ENCODE assay signal across 9 cellular contexts in the genomic region with DNA sequence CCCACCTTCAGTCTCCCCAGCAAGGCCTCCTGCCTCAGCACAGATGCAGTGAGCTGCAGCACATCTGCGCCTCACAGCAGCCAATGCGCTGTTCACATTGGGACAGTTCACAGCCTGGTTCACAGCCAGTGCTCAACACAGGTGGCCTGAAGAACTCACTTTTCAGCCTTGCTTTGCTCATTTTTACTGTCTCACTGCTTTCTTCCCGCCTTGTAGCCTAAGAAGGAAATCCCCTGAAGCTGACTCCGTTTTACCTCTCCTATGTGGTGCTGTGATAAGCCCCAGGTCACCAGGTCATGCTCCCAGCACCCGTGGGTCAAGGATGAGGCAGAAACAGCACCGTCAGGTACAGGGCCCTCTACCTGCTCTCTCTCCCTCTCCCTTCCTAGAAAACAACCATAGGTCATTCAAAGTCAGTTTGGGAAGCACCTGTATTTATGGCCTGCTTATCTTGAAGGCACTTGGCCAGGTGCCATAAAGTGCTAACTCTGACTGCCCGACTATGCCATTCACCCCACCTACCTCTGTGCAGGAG. TPM values are rescaled to one million over a fixed set of nuclear protein-coding genes. Genes with fewer than 3 reads are reported as not detected.
DNase-seq lines count a peak whose midpoint lies in the region; ATAC-seq and TF ChIP-seq lines count a peak whose summit lies in the region.
"Had no signal": no experiment of that assay in that cellular context is flagged by ENCODE, and none has a peak within 500 bp of the region (broad histone marks: within the 10 kb centered on the region; RNA-seq: fewer than 3 reads in every experiment).

No MANE protein-coding gene starts in this region.

- ATAC-seq in CD4-positive, CD25-positive, alpha-beta regulatory T cell (ENCODE audit: low read depth in 2 of 2) = peak; percentile 38 to 41
- ATAC-seq in GM19463 (IDR thresholded peaks at IDR 0.05; ENCODE audit: unreplicated experiment) = no peak

- intact Hi-C loops in posterior cingulate gyrus (cut with DNase I) = no loop called here

- peaks cover 6% of the 10 kb centered on the region for H3K27me3 Mint-ChIP-seq in CD4-positive, CD25-positive, alpha-beta regulatory T cell
- peaks cover 32% of the 10 kb centered on the region for H3K27me3 Mint-ChIP-seq in brain

- peak overlapping the region; percentile 7 for H3K9ac ChIP-seq in muscle layer of colon (ENCODE audit: low read length)

- peak in 2 of 3 donors; percentile 55 to 57 for DNase-seq in CD4-positive, CD25-positive, alpha-beta regulatory T cell
- DNase-seq in SJSA1 (ENCODE audit: low read depth in 1 of 2, low spot score in 2 of 2) (no peak), ecto neural progenitor cell (ENCODE audit: low spot score) (no peak), OCI-M2 (lab: John Stamatoyannopoulos, UW; ENCODE audit: unreplicated experiment) (no peak), posterior cingulate gyrus (no peak)
- DNase-seq: occipital lobe had no signal

- H3K27ac Mint-ChIP-seq in CD4-positive, CD25-positive, alpha-beta regulatory T cell = peak overlapping the region; percentile 93 to 95 (median 95)
- peak overlapping the region in 2 of 5 experiments; percentile 46 to 69 for H3K27ac Mint-ChIP-seq in brain

- H3K9me3 ChIP-seq in CD4-positive, CD25-positive, alpha-beta regulatory T cell (ENCODE audit: control insufficient read depth in 2 of 2, low read length in 2 of 2) = no peaks in the 10 kb centered on the region
- H3K9me3 ChIP-seq in SJSA1 (replicated peaks) (no peaks in the 10 kb centered on the region), muscle layer of colon (ENCODE audit: low read length) (no peaks in the 10 kb centered on the region)

- H3K27ac ChIP-seq in CD4-positive, CD25-positive, alpha-beta regulatory T cell (ENCODE audit: insufficient read depth, low read length, poor library complexity, severe bottlenecking) = peak overlapping the region; percentile 88
- H3K27ac ChIP-seq in SJSA1 = no peak overlapping the region
- no peak overlapping the region for H3K27ac ChIP-seq in muscle layer of colon (ENCODE audit: low read depth, low read length)

- no peaks in the 10 kb centered on the region for H3K27me3 ChIP-seq in CD4-positive, CD25-positive, alpha-beta regulatory T cell (ENCODE audit: control insufficient read depth, insufficient read depth, low read length)
- H3K27me3 ChIP-seq in SJSA1 (replicated peaks) = no peaks in the 10 kb centered on the region
- H3K27me3 ChIP-seq in muscle layer of colon (ENCODE audit: control insufficient read depth in 1 of 2, insufficient read depth in 2 of 2, low read length in 2 of 2) = no peaks in the 10 kb centered on the region

- H3K4me1 ChIP-seq in CD4-positive, CD25-positive, alpha-beta regulatory T cell (ENCODE audit: control insufficient read depth, insufficient read depth, low read length, poor library complexity, severe bottlenecking) = peaks cover 79% of the 10 kb centered on the region
- H3K4me1 ChIP-seq in SJSA1 (replicated peaks) (peaks cover 63% of the 10 kb centered on the region), muscle layer of colon (ENCODE audit: insufficient read depth, low read length) (peaks cover 41% of the 10 kb centered on the region)

- peak overlapping the region; percentile 87 to 97 (median 95) for H3K4me3 Mint-ChIP-seq in CD4-positive, CD25-positive, alpha-beta regulatory T cell
- H3K4me3 Mint-ChIP-seq in brain = peak overlapping the region; percentile 84 to 91 (median 88)

- peaks cover 0 to 4% (median 0%) of the 10 kb centered on the region in 7 donors for H3K9me3 Mint-ChIP-seq in CD4-positive, CD25-positive, alpha-beta regulatory T cell
- peaks cover 0 to 8% (median 0%) of the 10 kb centered on the region in 5 experiments for H3K9me3 Mint-ChIP-seq in brain

- H3K36me3 ChIP-seq in CD4-positive, CD25-positive, alpha-beta regulatory T cell (ENCODE audit: control insufficient read depth, insufficient read depth, low read length) = peaks cover 23% of the 10 kb centered on the region
- peaks cover 16% of the 10 kb centered on the region for H3K36me3 ChIP-seq in SJSA1
- peaks cover 7% of the 10 kb centered on the region for H3K36me3 ChIP-seq in muscle layer of colon (ENCODE audit: insufficient read depth, low read length)

- peaks cover 29 to 81% (median 58%) of the 10 kb centered on the region in 4 donors for H3K4me1 Mint-ChIP-seq in CD4-positive, CD25-positive, alpha-beta regulatory T cell
- H3K4me1 Mint-ChIP-seq in brain = peaks cover 35% of the 10 kb centered on the region

- H3K36me3 Mint-ChIP-seq in CD4-positive, CD25-positive, alpha-beta regulatory T cell = peaks cover 39% of the 10 kb centered on the region
- no peaks in the 10 kb centered on the region for H3K36me3 Mint-ChIP-seq in brain

- TF ChIP-seq CTCF in brain (conservative IDR thresholded peaks at IDR 0.05) = no peak

- H3K4me3 ChIP-seq in CD4-positive, CD25-positive, alpha-beta regulatory T cell (ENCODE audit: low read depth, low read length) = peak overlapping the region; percentile 99
- peak overlapping the region; percentile 96; the same call in 1 of the 2 replicates for H3K4me3 ChIP-seq in SJSA1
- H3K4me3 ChIP-seq in muscle layer of colon (ENCODE audit: low read depth in 1 of 2, low read length in 2 of 2) = peak overlapping the region; percentile 23 to 62

RNA-seq across cellular contexts. Expression of a gene that starts 1.1 kb away (rescaled TPM):
- total RNA-seq in CD4-positive, CD25-positive, alpha-beta regulatory T cell = 16.6 TPM
- 10 to 100 TPM in 2 of 4 donors, 1 to 10 TPM in 2; 7.6 to 15.0 (median 10.3) TPM for polyA plus RNA-seq in CD4-positive, CD25-positive, alpha-beta regulatory T cell
- 5.1 and 7.8 TPM in 2 replicates for total RNA-seq in SJSA1 (2014; rRNA removed; shearing (Covaris generic))
- polyA plus RNA-seq in brain (ENCODE audit: insufficient read depth, low read depth, low replicate concordance) = 0.17 TPM

Comparison
In these comparisons a context has a peak if more than half of its experiments do, and no peak if none do; other contexts are left out.
1. DNase-seq: peak in CD4-positive, CD25-positive, alpha-beta regulatory T cell (2 of 3); none in SJSA1 (0 of 2), ecto neural progenitor cell (single experiment), OCI-M2 (single experiment) and posterior cingulate gyrus (0 of 10).
2. H3K4me3 ChIP-seq: peak in every context shown above with its lines; median percentile 99 in CD4-positive, CD25-positive, alpha-beta regulatory T cell; 96 in SJSA1; 42 in muscle layer of colon.